In the genomic region with DNA sequence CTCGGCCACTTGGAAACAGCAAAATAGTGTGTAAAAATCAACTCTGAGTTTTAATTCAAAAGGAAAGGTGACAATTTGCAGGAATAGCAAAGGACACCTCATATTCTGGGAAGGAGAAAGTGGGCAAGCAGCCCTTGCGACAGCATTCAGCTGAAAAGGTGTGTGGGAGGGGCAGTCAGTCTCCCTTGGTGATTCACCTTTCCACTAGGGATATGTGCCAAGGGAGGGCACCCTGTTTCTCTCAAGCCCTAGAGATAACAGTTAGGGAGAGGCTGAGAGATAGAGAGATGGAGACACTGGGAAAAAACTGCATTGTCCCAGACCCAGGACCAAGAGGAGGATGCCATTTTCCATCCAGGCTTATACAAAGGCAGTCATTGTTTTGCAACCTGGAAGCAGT, we compare ENCODE assay signal across 23 cellular contexts.
"Had no signal": no experiment of that assay in that cellular context is flagged by ENCODE, and none has a peak within 500 bp of the region (broad histone marks: within the 10 kb centered on the region; RNA-seq: fewer than 3 reads in every experiment).

No MANE protein-coding gene starts in this region.

- H3K4me1 ChIP-seq: colonic mucosa, esophagus muscularis mucosa, heart right ventricle, left lung, sigmoid colon, thyroid gland, upper lobe of left lung had no signal

- H3K4me3 Mint-ChIP-seq: dendritic cell treated with granulocyte-macrophage colony-stimulating factor and Interleukin-4, amounts not matched to agents 40 ng/mL and 50 ng/mL, for 4 days; endodermal cell; naive thymus-derived CD8-positive, alpha-beta T cell; nephron progenitor cell; stimulated activated memory B cell treated with anti-CD40 and anti-IgM and Interleukin-4, amounts not matched to agents 10 μg/mL and 1 μg/mL and 100 μg/mL, for 72 hours had no signal

- H3K27me3 Mint-ChIP-seq: dendritic cell treated with granulocyte-macrophage colony-stimulating factor and Interleukin-4, amounts not matched to agents 40 ng/mL and 50 ng/mL, for 4 days; stimulated activated memory B cell treated with anti-CD40 and anti-IgM and Interleukin-4, amounts not matched to agents 10 μg/mL and 1 μg/mL and 100 μg/mL, for 72 hours had no signal

- H3K36me3 ChIP-seq: colonic mucosa, esophagus muscularis mucosa, heart right ventricle, left lung, ovary, sigmoid colon, thyroid gland, upper lobe of left lung had no signal

- DNase-seq: colonic mucosa; effector CD8-positive, alpha-beta T cell; foreskin melanocyte; glutamatergic neuron; hippocampal formation; left lung; mesendoderm; naive thymus-derived CD8-positive, alpha-beta T cell; nephron progenitor cell; occipital lobe; ovary; sigmoid colon; stimulated activated CD4-positive, alpha-beta T cell treated with anti-CD3 and anti-CD28 coated beads, Interleukin-4, amount 100 ng/mL, for 4 hours; stimulated activated naive CD8-positive, alpha-beta T cell treated with anti-CD3 and anti-CD28 coated beads, Interleukin-15, Interleukin-2, amounts not matched to agents 100 U/mL and 50 U/mL, for 24 hours; thyroid gland; upper lobe of left lung had no signal

- H3K4me1 Mint-ChIP-seq: endodermal cell; naive thymus-derived CD8-positive, alpha-beta T cell; nephron progenitor cell; stimulated activated memory B cell treated with anti-CD40 and anti-IgM and Interleukin-4, amounts not matched to agents 10 μg/mL and 1 μg/mL and 100 μg/mL, for 72 hours had no signal

- H3K27ac ChIP-seq: colonic mucosa, esophagus muscularis mucosa, heart right ventricle, left lung, ovary, psoas muscle, sigmoid colon, thyroid gland, upper lobe of left lung had no signal

- ATAC-seq: naive thymus-derived CD8-positive, alpha-beta T cell; right cardiac atrium; stimulated activated memory B cell treated with anti-CD40 and anti-IgM and Interleukin-4, amounts not matched to agents 10 μg/mL and 1 μg/mL and 100 μg/mL, for 72 hours; stimulated activated naive CD8-positive, alpha-beta T cell treated with anti-CD3 and anti-CD28 coated beads, Interleukin-15, Interleukin-2, amounts not matched to agents 100 U/mL and 50 U/mL, for 24 hours had no signal

- H3K9me3 ChIP-seq: colonic mucosa, ovary, thyroid gland had no signal

- H3K27ac Mint-ChIP-seq: dendritic cell treated with granulocyte-macrophage colony-stimulating factor and Interleukin-4, amounts not matched to agents 40 ng/mL and 50 ng/mL, for 4 days; endodermal cell; naive thymus-derived CD8-positive, alpha-beta T cell; nephron progenitor cell; stimulated activated memory B cell treated with anti-CD40 and anti-IgM and Interleukin-4, amounts not matched to agents 10 μg/mL and 1 μg/mL and 100 μg/mL, for 72 hours had no signal

- H3K4me3 ChIP-seq: colonic mucosa, esophagus muscularis mucosa, heart right ventricle, left lung, ovary, psoas muscle, sigmoid colon, thyroid gland, upper lobe of left lung had no signal

- H3K27me3 ChIP-seq: colonic mucosa, esophagus muscularis mucosa, heart right ventricle, left lung, ovary, sigmoid colon, thyroid gland, upper lobe of left lung had no signal

- H3K36me3 Mint-ChIP-seq: stimulated activated memory B cell treated with anti-CD40 and anti-IgM and Interleukin-4, amounts not matched to agents 10 μg/mL and 1 μg/mL and 100 μg/mL, for 72 hours had no signal
